In genomic region chr9:15499108-15499507, GRCh38 we compare ENCODE assay signal across 21 cellular contexts. TPM values are rescaled to one million over a fixed set of nuclear protein-coding genes. Genes with fewer than 3 reads are reported as not detected.
DNase-seq lines count a peak whose midpoint lies in the region; ATAC-seq and TF ChIP-seq lines count a peak whose summit lies in the region.
"Had no signal": no experiment of that assay in that cellular context is flagged by ENCODE, and none has a peak within 500 bp of the region (broad histone marks: within the 10 kb centered on the region; RNA-seq: fewer than 3 reads in every experiment).

No MANE protein-coding gene starts in this region.

- H3K4me3 ChIP-seq in SK-N-MC = no peak overlapping the region
- H3K4me3 ChIP-seq: gastroesophageal sphincter, sigmoid colon had no signal

- no peaks in the 10 kb centered on the region for H3K27me3 Mint-ChIP-seq in activated CD4-positive, alpha-beta T cell treated with anti-CD3 and anti-CD28 coated beads, Interleukin-2, amount 10 ng/mL, durations not matched to agents 24 days and 14 days
- H3K27me3 Mint-ChIP-seq in activated naive CD8-positive, alpha-beta T cell treated with anti-CD3 and anti-CD28 coated beads, Interleukin-2, amount 50 U/mL, for 24 hours = no peaks in the 10 kb centered on the region
- H3K27me3 Mint-ChIP-seq in osteocyte (ENCODE audit: unreplicated experiment) (no peaks in the 10 kb centered on the region), nephron progenitor cell (ENCODE audit: low read depth, poor library complexity) (no peaks in the 10 kb centered on the region)
- H3K27me3 Mint-ChIP-seq: IgD-negative memory B cell, naive B cell had no signal

- intact Hi-C loops in activated CD4-positive, alpha-beta T cell treated with anti-CD3 and anti-CD28 coated beads, Interleukin-2, amount 10 ng/mL, durations not matched to agents 24 days and 14 days (cut with micrococcal nuclease) = no loop called here
- intact Hi-C loops in left ventricle myocardium superior (cut with micrococcal nuclease) = no loop called here

- H3K4me1 Mint-ChIP-seq in activated CD4-positive, alpha-beta T cell treated with anti-CD3 and anti-CD28 coated beads, Interleukin-2, amount 10 ng/mL, durations not matched to agents 24 days and 14 days = peaks cover 37% of the 10 kb centered on the region
- peaks cover 60% of the 10 kb centered on the region for H3K4me1 Mint-ChIP-seq in activated naive CD8-positive, alpha-beta T cell treated with anti-CD3 and anti-CD28 coated beads, Interleukin-2, amount 50 U/mL, for 24 hours
- H3K4me1 Mint-ChIP-seq in osteocyte (ENCODE audit: unreplicated experiment) (peaks cover 47% of the 10 kb centered on the region), nephron progenitor cell (no peaks in the 10 kb centered on the region)

- H3K36me3 ChIP-seq in SK-N-MC (ENCODE audit: insufficient read depth, low read length) = peaks cover 96% of the 10 kb centered on the region

- H3K36me3 Mint-ChIP-seq in activated CD4-positive, alpha-beta T cell treated with anti-CD3 and anti-CD28 coated beads, Interleukin-2, amount 10 ng/mL, durations not matched to agents 24 days and 14 days (ENCODE audit: low read depth) = peaks cover 59% of the 10 kb centered on the region
- H3K36me3 Mint-ChIP-seq in activated naive CD8-positive, alpha-beta T cell treated with anti-CD3 and anti-CD28 coated beads, Interleukin-2, amount 50 U/mL, for 24 hours (ENCODE audit: low read depth) = peaks cover 47% of the 10 kb centered on the region
- H3K36me3 Mint-ChIP-seq in osteocyte (ENCODE audit: unreplicated experiment) = peaks cover 19% of the 10 kb centered on the region
- peaks cover 93% of the 10 kb centered on the region for H3K36me3 Mint-ChIP-seq in nephron progenitor cell (ENCODE audit: low read depth)

- H3K9me3 ChIP-seq in SK-N-MC (ENCODE audit: low read depth, low read length) = peaks cover 4% of the 10 kb centered on the region; the same call in 1 of the 2 replicates
- H3K9me3 ChIP-seq: BE2C, gastroesophageal sphincter, sigmoid colon had no signal

- no peak overlapping the region for H3K9ac ChIP-seq in SK-N-MC (ENCODE audit: insufficient read length)

- DNase-seq in activated CD4-positive, alpha-beta T cell treated with anti-CD3 and anti-CD28 coated beads, Interleukin-2, amount 10 ng/mL, durations not matched to agents 24 days and 14 days = no peak
- no peak for DNase-seq in activated CD4-positive, alpha-beta T cell treated with anti-CD3 and anti-CD28 coated beads for 48 hours
- no peak for DNase-seq in SK-N-MC (ENCODE audit: low read depth, low spot score)
- no peak for DNase-seq in activated naive CD8-positive, alpha-beta T cell treated with anti-CD3 and anti-CD28 coated beads, Interleukin-2, amount 50 U/mL, for 24 hours
- no peak for DNase-seq in osteocyte (ENCODE audit: extremely low spot score, unreplicated experiment)
- no peak for DNase-seq in nephron progenitor cell
- DNase-seq in OCI-M1 (lab: John Stamatoyannopoulos, UW) = no peak
- DNase-seq in left ventricle myocardium superior = no peak
- DNase-seq: aorta, BE2C, MM.1S, naive B cell, NCI-H1436, NCI-H510A treated with DMSO at 0.1 percent for 48 hours, RPMI8226, sigmoid colon, substantia nigra, SW 1271 had no signal

- H3K9me3 Mint-ChIP-seq in activated CD4-positive, alpha-beta T cell treated with anti-CD3 and anti-CD28 coated beads, Interleukin-2, amount 10 ng/mL, durations not matched to agents 24 days and 14 days = no peaks in the 10 kb centered on the region
- no peaks in the 10 kb centered on the region for H3K9me3 Mint-ChIP-seq in activated naive CD8-positive, alpha-beta T cell treated with anti-CD3 and anti-CD28 coated beads, Interleukin-2, amount 50 U/mL, for 24 hours
- H3K9me3 Mint-ChIP-seq in osteocyte (ENCODE audit: unreplicated experiment) (no peaks in the 10 kb centered on the region), nephron progenitor cell (peaks cover 23% of the 10 kb centered on the region)
- H3K9me3 Mint-ChIP-seq: IgD-negative memory B cell, naive B cell had no signal

- H3K4me3 Mint-ChIP-seq in activated CD4-positive, alpha-beta T cell treated with anti-CD3 and anti-CD28 coated beads, Interleukin-2, amount 10 ng/mL, durations not matched to agents 24 days and 14 days = peak overlapping the region; percentile 32
- no peak overlapping the region for H3K4me3 Mint-ChIP-seq in activated naive CD8-positive, alpha-beta T cell treated with anti-CD3 and anti-CD28 coated beads, Interleukin-2, amount 50 U/mL, for 24 hours
- peak overlapping the region; percentile 24 for H3K4me3 Mint-ChIP-seq in osteocyte (ENCODE audit: unreplicated experiment)
- H3K4me3 Mint-ChIP-seq in nephron progenitor cell = no peak overlapping the region
- H3K4me3 Mint-ChIP-seq: IgD-negative memory B cell, naive B cell had no signal

- TF ChIP-seq CTCF in osteocyte (IDR thresholded peaks at IDR 0.05) = no peak
- TF ChIP-seq CTCF in nephron progenitor cell (IDR thresholded peaks at IDR 0.05) = no peak

- ATAC-seq in activated naive CD8-positive, alpha-beta T cell treated with anti-CD3 and anti-CD28 coated beads, Interleukin-2, amount 50 U/mL, for 24 hours = no peak
- no peak for ATAC-seq in left ventricle myocardium superior
- ATAC-seq: esophagus mucosa, gastroesophageal sphincter had no signal

- no peak overlapping the region for H3K27ac Mint-ChIP-seq in activated CD4-positive, alpha-beta T cell treated with anti-CD3 and anti-CD28 coated beads, Interleukin-2, amount 10 ng/mL, durations not matched to agents 24 days and 14 days
- peak overlapping the region; percentile 37 for H3K27ac Mint-ChIP-seq in activated naive CD8-positive, alpha-beta T cell treated with anti-CD3 and anti-CD28 coated beads, Interleukin-2, amount 50 U/mL, for 24 hours
- peak overlapping the region; percentile 88 for H3K27ac Mint-ChIP-seq in osteocyte (ENCODE audit: unreplicated experiment)
- no peak overlapping the region for H3K27ac Mint-ChIP-seq in nephron progenitor cell

- H3K27ac ChIP-seq in SK-N-MC = peak overlapping the region; percentile 1; the same call in 1 of the 2 replicates
- H3K27ac ChIP-seq: gastroesophageal sphincter, sigmoid colon had no signal

RNA-seq across cellular contexts. Expression of gene PSIP1, which starts 11.7 kb away (rescaled TPM):
- total RNA-seq in activated CD4-positive, alpha-beta T cell treated with anti-CD3 and anti-CD28 coated beads, Interleukin-2, amount 10 ng/mL, durations not matched to agents 24 days and 14 days = 106 TPM in 2 replicates
- total RNA-seq in osteocyte (77.5 and 78.1 TPM in 2 replicates), left ventricle myocardium superior (26.0 TPM)

RNA-seq across cellular contexts. Expression of gene CCDC171, which starts 53.7 kb away (rescaled TPM):
- total RNA-seq in activated CD4-positive, alpha-beta T cell treated with anti-CD3 and anti-CD28 coated beads, Interleukin-2, amount 10 ng/mL, durations not matched to agents 24 days and 14 days = 1.5 and 1.6 TPM in 2 replicates
- 4.5 and 5.4 TPM in 2 replicates for total RNA-seq in osteocyte
- 1.7 TPM for total RNA-seq in left ventricle myocardium superior

Comparison
In these comparisons a context has a peak if more than half of its experiments do, and no peak if none do; other contexts are left out.
1. H3K27ac Mint-ChIP-seq: peak in activated naive CD8-positive, alpha-beta T cell treated with anti-CD3 and anti-CD28 coated beads, Interleukin-2, amount 50 U/mL, for 24 hours (single experiment) and osteocyte (single experiment); none in activated CD4-positive, alpha-beta T cell treated with anti-CD3 and anti-CD28 coated beads, Interleukin-2, amount 10 ng/mL, durations not matched to agents 24 days and 14 days (single experiment) and nephron progenitor cell (single experiment).
2. H3K4me3 Mint-ChIP-seq: peak in activated CD4-positive, alpha-beta T cell treated with anti-CD3 and anti-CD28 coated beads, Interleukin-2, amount 10 ng/mL, durations not matched to agents 24 days and 14 days (single experiment) and osteocyte (single experiment); none in activated naive CD8-positive, alpha-beta T cell treated with anti-CD3 and anti-CD28 coated beads, Interleukin-2, amount 50 U/mL, for 24 hours (single experiment) and nephron progenitor cell (single experiment).